Comparison of ENCODE assay signal across 15 cellular contexts in genomic region chr1:25702101-25702775, GRCh38.
DNase-seq lines count a peak whose midpoint lies in the region; ATAC-seq and TF ChIP-seq lines count a peak whose summit lies in the region.
"Had no signal": no experiment of that assay in that cellular context is flagged by ENCODE, and none has a peak within 500 bp of the region (broad histone marks: within the 10 kb centered on the region; RNA-seq: fewer than 3 reads in every experiment).

No MANE protein-coding gene starts in this region.

- H3K4me3 Mint-ChIP-seq in GM23338: no peak overlapping the region; the same call in 2 of the 3 replicates
- H3K4me3 Mint-ChIP-seq in naive thymus-derived CD8-positive, alpha-beta T cell: no peak overlapping the region

- no peaks in the 10 kb centered on the region for H3K9me2 ChIP-seq in GM23338 (ENCODE audit: insufficient read depth)

- peak overlapping the region; percentile 78; the same call in 1 of the 2 replicates for H3K27ac Mint-ChIP-seq in GM23338
- peak overlapping the region in 7 of 10 donors; percentile 14 to 70 (median 43) for H3K27ac Mint-ChIP-seq in naive thymus-derived CD8-positive, alpha-beta T cell
- H3K27ac Mint-ChIP-seq: activated T-helper 2 cell treated with anti-CD3 and anti-CD28 coated beads, Interferon-gamma antibody, Interleukin-2, Interleukin-4, amounts not matched to agents 10 μg/mL and 5 μg/mL and 100 μg/mL, durations not matched to agents 14 hours and 24 hours and 36 hours; progenitor cell of endocrine pancreas had no signal

- no peak for TF ChIP-seq POLR2A in esophagus muscularis mucosa (IDR thresholded peaks at IDR 0.05; ENCODE audit: low read depth)

- H3K36me3 ChIP-seq in GM23338 (ENCODE audit: insufficient read depth) (no peaks in the 10 kb centered on the region), esophagus muscularis mucosa (no peaks in the 10 kb centered on the region)
- H3K36me3 ChIP-seq: MG63 had no signal

- TF ChIP-seq EP300 in esophagus muscularis mucosa (IDR thresholded peaks at IDR 0.05): no peak

- H3K27me3 Mint-ChIP-seq in GM23338 (ENCODE audit: insufficient read depth, low read depth, poor library complexity): peaks cover 10% of the 10 kb centered on the region
- peaks cover 0 to 2% (median 0%) of the 10 kb centered on the region in 5 donors for H3K27me3 Mint-ChIP-seq in naive thymus-derived CD8-positive, alpha-beta T cell

- no peaks in the 10 kb centered on the region for H3K9me3 ChIP-seq in esophagus muscularis mucosa
- H3K9me3 ChIP-seq: MG63, testis had no signal

- TF ChIP-seq CTCF in GM23338 (conservative IDR thresholded peaks at IDR 0.05; ENCODE audit: low read depth in 2 of 2) (no peak), esophagus muscularis mucosa (IDR thresholded peaks at IDR 0.05) (no peak)

- H3K4me2 ChIP-seq in GM23338: peak overlapping the region; percentile 39; the same call in 1 of the 2 replicates

- no peaks in the 10 kb centered on the region for H3K36me3 Mint-ChIP-seq in GM23338 (ENCODE audit: low read depth)
- H3K36me3 Mint-ChIP-seq in naive thymus-derived CD8-positive, alpha-beta T cell: peaks cover 0 to 12% (median 0%) of the 10 kb centered on the region in 3 donors

- no peaks in the 10 kb centered on the region for H3K9me3 Mint-ChIP-seq in GM23338
- no peaks in the 10 kb centered on the region for H3K9me3 Mint-ChIP-seq in naive thymus-derived CD8-positive, alpha-beta T cell
- H3K9me3 Mint-ChIP-seq: activated T-helper 2 cell treated with anti-CD3 and anti-CD28 coated beads, Interferon-gamma antibody, Interleukin-2, Interleukin-4, amounts not matched to agents 10 μg/mL and 5 μg/mL and 100 μg/mL, durations not matched to agents 14 hours and 24 hours and 36 hours had no signal

- H3K4me1 ChIP-seq in GM23338 (ENCODE audit: insufficient read depth) (peaks cover 53% of the 10 kb centered on the region), esophagus muscularis mucosa (peaks cover 85 to 100% (median 97%) of the 10 kb centered on the region in 4 donors)

- H3K4me1 Mint-ChIP-seq in GM23338: peaks cover 67% of the 10 kb centered on the region
- H3K4me1 Mint-ChIP-seq in naive thymus-derived CD8-positive, alpha-beta T cell: peaks cover 25 to 75% (median 45%) of the 10 kb centered on the region in 4 donors

- 87% methylated on average over 8 of the region's 11 CpGs for WGBS in esophagus muscularis mucosa

- H3K79me2 ChIP-seq in GM23338 (replicated peaks; ENCODE audit: insufficient read depth): no peaks in the 10 kb centered on the region

- peak; percentile 51 for DNase-seq in AG08395 (ENCODE audit: low spot score)
- peak; percentile 86 for DNase-seq in GM23338 (ENCODE audit: low spot score)
- no peak for DNase-seq in esophagus muscularis mucosa (ENCODE audit: extremely low spot score)
- DNase-seq in naive thymus-derived CD8-positive, alpha-beta T cell: peak in 1 of 10 donors; percentile 46
- DNase-seq in cortex of kidney (lab: John Stamatoyannopoulos, UW): no peak
- no peak for DNase-seq in amygdala (lab: John Stamatoyannopoulos, UW)
- DNase-seq: AML-193, DMS 273 treated with DMSO at 0.1 percent for 48 hours, MG63, NCI-H2029 treated with DMSO at 0.1 percent for 48 hours, testis had no signal

- H3K27ac ChIP-seq in GM23338 (ENCODE audit: low read depth): peak overlapping the region; percentile 70; the same call in 1 of the 2 replicates
- H3K27ac ChIP-seq in esophagus muscularis mucosa (replicated peaks in 1 of 4): peak overlapping the region; percentile 84 to 92 (median 90)
- H3K27ac ChIP-seq: testis had no signal

- no peak overlapping the region for H3K4me3 ChIP-seq in GM23338
- H3K4me3 ChIP-seq in esophagus muscularis mucosa: no peak overlapping the region
- H3K4me3 ChIP-seq: MG63, testis had no signal

- intact Hi-C loops in esophagus muscularis mucosa (cut with DNase I): no loop called here

- H3K27me3 ChIP-seq in GM23338 (ENCODE audit: insufficient read depth) (no peaks in the 10 kb centered on the region), esophagus muscularis mucosa (no peaks in the 10 kb centered on the region)
- H3K27me3 ChIP-seq: MG63, testis had no signal

- ATAC-seq in GM23338 (peak; percentile 63), SK-N-SH treated with all-trans-retinoic acid at 6 μM for 48 hours (no peak; the same call in 2 of the 3 replicates), GM19324 (IDR thresholded peaks at IDR 0.05; ENCODE audit: low FRiP score, unreplicated experiment) (no peak)
- ATAC-seq in naive thymus-derived CD8-positive, alpha-beta T cell: no peak

- no peaks in the 10 kb centered on the region for H4K20me1 ChIP-seq in GM23338 (replicated peaks; ENCODE audit: insufficient read depth)

- peak overlapping the region; percentile 11; the same call in 1 of the 2 replicates for H2AFZ ChIP-seq in GM23338

- H3F3A ChIP-seq in GM23338 (replicated peaks; ENCODE audit: low read depth): 0 out of 2 replicates have a peak, but pooled peaks cover 3% of the 10 kb centered on the region

- POLR2A ChIA-PET in naive thymus-derived CD8-positive, alpha-beta T cell (lab: Charles Lee): interaction anchor here (0.7 to 1.4 kb wide), 2 partner anchors 10 to 93 kb away, joined by 3 to 5 read pairs; no protein-coding TSS in a partner anchor

TF ChIP-seq in GM23338, 12 proteins besides CTCF, POLR2A, EP300 and RAD21 (continues in another document):
- TF ChIP-seq JUNB (IDR thresholded peaks at IDR 0.05; ENCODE audit: unreplicated experiment) (no peak), NANOG (IDR thresholded peaks at IDR 0.05; ENCODE audit: borderline replicate concordance) (no peak), EZH2phosphoT487 (IDR thresholded peaks at IDR 0.05; ENCODE audit: unreplicated experiment) (no peak), ZNF114 (CRISPR knock-in tag; IDR thresholded peaks at IDR 0.05) (no peak), ZNF331 (CRISPR knock-in tag; IDR thresholded peaks at IDR 0.05; ENCODE audit: low read depth) (no peak), CREB1 (CRISPR knock-in tag; IDR thresholded peaks at IDR 0.05; ENCODE audit: low read depth) (no peak), POLR2AphosphoS5 (IDR thresholded peaks at IDR 0.05; ENCODE audit: low read depth) (no peak), ETS1 (IDR thresholded peaks at IDR 0.05) (no peak)

TF ChIP-seq in SK-N-SH treated with all-trans-retinoic acid at 6 μM for 48 hours, 23 proteins besides CTCF, POLR2A, EP300 and RAD21 (continues in another document):
- no peak for TF ChIP-seq CSDC2 (CRISPR knock-in tag; IDR thresholded peaks at IDR 0.05)
- TF ChIP-seq ZFP30 (CRISPR knock-in tag; IDR thresholded peaks at IDR 0.05): no peak
- TF ChIP-seq ZNF565 (CRISPR knock-in tag; conservative IDR thresholded peaks at IDR 0.05; ENCODE audit: low read depth): no peak
- TF ChIP-seq GLIS3 (CRISPR knock-in tag; IDR thresholded peaks at IDR 0.05): no peak
- no peak for TF ChIP-seq ESRRG (CRISPR knock-in tag; IDR thresholded peaks at IDR 0.05)
- TF ChIP-seq CREB5 (CRISPR knock-in tag; IDR thresholded peaks at IDR 0.05; ENCODE audit: low read depth): no peak
- no peak for TF ChIP-seq TOX (CRISPR knock-in tag; IDR thresholded peaks at IDR 0.05; ENCODE audit: borderline replicate concordance)
- no peak for TF ChIP-seq ISL1 (CRISPR knock-in tag; IDR thresholded peaks at IDR 0.05)
- TF ChIP-seq TCF4 (CRISPR knock-in tag; IDR thresholded peaks at IDR 0.05; ENCODE audit: borderline replicate concordance): no peak
- no peak for TF ChIP-seq TSHZ2 (CRISPR knock-in tag; IDR thresholded peaks at IDR 0.05)
- TF ChIP-seq ZNF70 (CRISPR knock-in tag; IDR thresholded peaks at IDR 0.05): no peak

Comparison
In these comparisons a context has a peak if more than half of its experiments do, and no peak if none do; other contexts are left out.
1. DNase-seq: peak in AG08395 (single experiment) and GM23338 (single experiment); none in esophagus muscularis mucosa (single experiment), cortex of kidney (single experiment) and amygdala (0 of 56).